ENCODE assay signal across 10 cellular contexts in the genomic region with DNA sequence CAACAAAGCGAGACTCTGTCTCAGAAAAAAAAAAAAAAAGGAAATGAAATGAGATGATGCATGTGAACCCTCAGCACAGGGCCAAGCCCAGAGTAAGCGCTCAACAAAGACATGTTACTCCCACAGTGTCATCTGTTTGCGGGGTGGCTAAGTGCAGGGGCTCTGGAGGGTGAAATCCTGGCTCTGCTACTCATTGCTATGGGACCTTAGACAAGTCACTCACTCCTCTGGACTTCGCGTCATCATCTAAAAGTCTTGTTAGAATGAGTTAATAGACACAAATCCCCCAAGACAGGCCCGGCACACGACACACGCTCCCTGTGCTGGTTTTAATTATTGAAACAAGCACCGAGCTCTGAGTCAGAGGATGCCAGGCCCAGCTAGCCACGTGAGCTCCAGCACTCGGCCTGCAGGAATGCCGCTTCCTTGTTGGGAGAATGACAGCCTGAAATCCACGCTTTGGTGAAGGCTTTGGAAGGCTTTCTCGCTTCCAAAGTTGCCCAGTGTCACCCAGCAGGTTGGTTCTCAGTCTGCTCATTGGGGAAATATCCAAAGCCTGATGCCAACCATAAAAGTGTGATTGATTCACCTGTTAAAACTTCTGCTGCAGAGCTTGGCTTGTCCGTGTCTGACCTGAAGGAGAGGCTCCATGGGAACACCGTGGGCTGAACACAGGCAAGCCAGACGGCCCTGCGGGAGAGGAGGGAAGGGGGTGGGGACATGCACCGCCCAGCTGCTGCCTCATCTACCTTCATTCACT. TPM values are rescaled to one million over a fixed set of nuclear protein-coding genes. Genes with fewer than 3 reads are reported as not detected.
DNase-seq lines count a peak whose midpoint lies in the region; ATAC-seq lines count a peak whose summit lies in the region.
"Had no signal": no experiment of that assay in that cellular context is flagged by ENCODE, and none has a peak within 500 bp of the region (broad histone marks: within the 10 kb centered on the region; RNA-seq: fewer than 3 reads in every experiment).

No MANE protein-coding gene starts in this region.

- H3K36me3 ChIP-seq in aorta (ENCODE audit: control insufficient read depth in 1 of 2, insufficient read depth in 2 of 2, low read length in 1 of 2): no peaks in the 10 kb centered on the region

- no peak overlapping the region for H3K27ac ChIP-seq in aorta (ENCODE audit: low read depth in 1 of 2, low read length in 2 of 2)

- no peak overlapping the region for H3K4me3 ChIP-seq in aorta (ENCODE audit: low read length in 2 of 2)

- no peaks in the 10 kb centered on the region for H3K4me1 ChIP-seq in aorta (ENCODE audit: control insufficient read depth in 1 of 2, insufficient read depth in 2 of 2, low read length in 2 of 2)

- no peaks in the 10 kb centered on the region for H3K9me3 ChIP-seq in aorta (ENCODE audit: control insufficient read depth, low read length)

- DNase-seq in DMS153 (lab: John Stamatoyannopoulos, UW) (peak; percentile 45), DMS153 treated with DMSO at 0.1 percent for 48 hours (lab: John Stamatoyannopoulos, UW; ENCODE audit: unreplicated experiment) (no peak), SW480 (ENCODE audit: low spot score) (peak; percentile 82), glomerular visceral epithelial cell (ENCODE audit: extremely low spot score) (peak; percentile 47), stromal cell of bone marrow (ENCODE audit: low read depth) (peak; percentile 76), aorta (no peak), NCI-H526 (lab: John Stamatoyannopoulos, UW) (no peak)
- DNase-seq: 8988T, NCI-H187 had no signal

- no peak for ATAC-seq in aorta (ENCODE audit: low FRiP score)
- no peak for ATAC-seq in HG02852 (IDR thresholded peaks at IDR 0.05; ENCODE audit: unreplicated experiment)

- intact Hi-C loops in aorta (cut with DNase I): no loop called here

- H3K27me3 ChIP-seq in aorta (ENCODE audit: control insufficient read depth in 1 of 2, insufficient read depth in 2 of 2, low read length in 1 of 2): no peaks in the 10 kb centered on the region

- WGBS in aorta, 2 donors: 32 to 40% methylated on average over 19 of the region's 19 CpGs

RNA-seq across cellular contexts. Expression of a gene that starts 36.7 kb away (rescaled TPM):
- 100 to 1,000 TPM; 124 to 128 TPM for total RNA-seq in aorta
- 100 to 1,000 TPM; 126 to 131 TPM for polyA plus RNA-seq in aorta

Comparison
In these comparisons a context has a peak if more than half of its experiments do, and no peak if none do; other contexts are left out.
1. DNase-seq: peak in DMS153 (single experiment), SW480 (single experiment), glomerular visceral epithelial cell (single experiment) and stromal cell of bone marrow (single experiment); none in DMS153 treated with DMSO at 0.1 percent for 48 hours (single experiment), aorta (0 of 2) and NCI-H526 (0 of 2).